Comparison of ENCODE assay signal across 8 cellular contexts in genomic region chr19:45862564-45863334, GRCh38. TPM values are rescaled to one million over a fixed set of nuclear protein-coding genes. Genes with fewer than 3 reads are reported as not detected.
A peak's percentile ranks its signal among the peaks of the same experiment; 100 is the strongest.
DNase-seq lines count a peak whose midpoint lies in the region; ATAC-seq and TF ChIP-seq lines count a peak whose summit lies in the region.

TSS of gene SYMPK (minus strand) at chr19:45863147. CDS start at chr19:45854495, 8,652 bp downstream.

- no peak for TF ChIP-seq CTCF in Panc1 (IDR thresholded peaks at IDR 0.05)

- peak; percentile 69 for TF ChIP-seq POLR2A in erythroblast (IDR thresholded peaks at IDR 0.05; ENCODE audit: low read length)

- CTCF ChIA-PET in Panc1 (lab: Charles Lee), result interaction anchor here (0.6 to 0.9 kb wide), 3 partner anchors 19 to 140 kb away, joined by 3 to 5 read pairs (median 3); no protein-coding TSS in a partner anchor

- ATAC-seq in GM21717 (IDR thresholded peaks at IDR 0.05; ENCODE audit: unreplicated experiment) (peak; percentile 86), Panc1 (peak; percentile 98)
- ATAC-seq in activated T-cell treated with anti-CD3 and anti-CD28 coated beads, Interleukin-2, amount 50 U/mL, for 4 hours, result peak; percentile 94 to 96

- H3K4me1 Mint-ChIP-seq in activated T-cell treated with anti-CD3 and anti-CD28 coated beads, Interleukin-2, amount 50 U/mL, for 4 hours (ENCODE audit: low read depth), result peaks cover 29% of the 10 kb centered on the region

- H3K9me3 ChIP-seq in Panc1 (ENCODE audit: control insufficient read depth, insufficient read depth, low read depth, low read length) (no peaks in the 10 kb centered on the region), mucosa of stomach (ENCODE audit: control insufficient read depth, low read length) (no peaks in the 10 kb centered on the region)

- DNase-seq in DMS153 treated with DMSO at 0.1 percent for 48 hours (lab: John Stamatoyannopoulos, UW; ENCODE audit: unreplicated experiment), result peak; percentile 95
- DNase-seq in KG1 (lab: John Stamatoyannopoulos, UW), result peak; percentile 92
- DNase-seq in Panc1 (ENCODE audit: low read depth, low spot score), result peak; percentile 79
- peak; percentile 97 for DNase-seq in activated T-cell treated with anti-CD3 and anti-CD28 coated beads, Interleukin-2, amount 50 U/mL, for 4 hours
- peak; percentile 99 for DNase-seq in erythroblast (lab: John Stamatoyannopoulos, UW)
- peak; percentile 94 to 96 for DNase-seq in stimulated activated CD8-positive, alpha-beta memory T cell treated with anti-CD3 and anti-CD28 coated beads, Interleukin-7, amount 100 ng/mL, for 1 hour (ENCODE audit: low read depth in 2 of 2)

- H3K36me3 Mint-ChIP-seq in activated T-cell treated with anti-CD3 and anti-CD28 coated beads, Interleukin-2, amount 50 U/mL, for 4 hours (ENCODE audit: insufficient read depth), result peaks cover 10% of the 10 kb centered on the region

- H3K36me3 ChIP-seq in Panc1 (ENCODE audit: control insufficient read depth, insufficient read depth, low read length), result no peaks in the 10 kb centered on the region; the same call in 1 of the 2 replicates
- H3K36me3 ChIP-seq in mucosa of stomach (ENCODE audit: control insufficient read depth, insufficient read depth, low read length), result no peaks in the 10 kb centered on the region

- H3K4me1 ChIP-seq in Panc1 (ENCODE audit: control insufficient read depth, insufficient read depth, low read length) (peaks cover 4% of the 10 kb centered on the region; the same call in 1 of the 2 replicates), mucosa of stomach (ENCODE audit: control insufficient read depth, insufficient read depth, low read length) (peaks cover 16% of the 10 kb centered on the region)

- POLR2A ChIA-PET in Panc1 (lab: Charles Lee), result no interaction called here

- peak within 1 kb of the TSS; percentile 91 for H3K27ac ChIP-seq in Panc1 (ENCODE audit: low read length)

- H3K9ac ChIP-seq in mucosa of stomach (ENCODE audit: low read length), result peak within 1 kb of the TSS; percentile 88

- no peaks in the 10 kb centered on the region for H3K9me3 Mint-ChIP-seq in activated T-cell treated with anti-CD3 and anti-CD28 coated beads, Interleukin-2, amount 50 U/mL, for 4 hours

- no TSS peak for BruUV-seq in Panc1 (replicated peaks; lab: Mats Ljungman, UMichigan)

- intact Hi-C loops in Panc1 (cut with micrococcal nuclease; ENCODE audit: unreplicated experiment), result no loop called here

- peak within 1 kb of the TSS; percentile 95 for H3K4me3 ChIP-seq in Panc1 (ENCODE audit: low read depth in 2 of 2, low read length in 2 of 2)
- H3K4me3 ChIP-seq in mucosa of stomach (ENCODE audit: low read length), result peak within 1 kb of the TSS; percentile 46

- peak within 1 kb of the TSS; percentile 93 for H3K4me3 Mint-ChIP-seq in activated T-cell treated with anti-CD3 and anti-CD28 coated beads, Interleukin-2, amount 50 U/mL, for 4 hours

- H3K27me3 Mint-ChIP-seq in activated T-cell treated with anti-CD3 and anti-CD28 coated beads, Interleukin-2, amount 50 U/mL, for 4 hours (ENCODE audit: low read depth), result peaks cover 17% of the 10 kb centered on the region

- H3K27me3 ChIP-seq in Panc1 (ENCODE audit: control insufficient read depth, insufficient read depth, low read length) (no peaks in the 10 kb centered on the region; the same call in 1 of the 2 replicates), mucosa of stomach (ENCODE audit: control insufficient read depth, insufficient read depth, low read length) (no peaks in the 10 kb centered on the region)

- in situ Hi-C loops in Panc1 (cut with HindIII; ENCODE audit: low pct_unique_long_range_greater_than_20kb, low sequenced_read_pairs), result no loop called here

RNA-seq across cellular contexts. Expression of gene SYMPK, which starts in this region (rescaled TPM):
- total RNA-seq in Panc1 (2021; ENCODE audit: unreplicated experiment), result 47.7 TPM
- polyA plus RNA-seq in Panc1 (2012; ENCODE audit: insufficient read length), result 46.6 TPM
- 100 to 1,000 TPM in 2 of 3 donors, 10 to 100 TPM in 1; 94.1 to 108 (median 106) TPM for total RNA-seq in activated T-cell treated with anti-CD3 and anti-CD28 coated beads, Interleukin-2, amount 50 U/mL, for 4 hours

Comparison
In these comparisons a context has a peak if more than half of its experiments do, and no peak if none do; other contexts are left out.
1. Peak in every context shown above with its lines: DNase-seq, ATAC-seq, H3K4me3 ChIP-seq and H3K27ac ChIP-seq.